Comparison of ENCODE assay signal across 9 cellular contexts in the genomic region with DNA sequence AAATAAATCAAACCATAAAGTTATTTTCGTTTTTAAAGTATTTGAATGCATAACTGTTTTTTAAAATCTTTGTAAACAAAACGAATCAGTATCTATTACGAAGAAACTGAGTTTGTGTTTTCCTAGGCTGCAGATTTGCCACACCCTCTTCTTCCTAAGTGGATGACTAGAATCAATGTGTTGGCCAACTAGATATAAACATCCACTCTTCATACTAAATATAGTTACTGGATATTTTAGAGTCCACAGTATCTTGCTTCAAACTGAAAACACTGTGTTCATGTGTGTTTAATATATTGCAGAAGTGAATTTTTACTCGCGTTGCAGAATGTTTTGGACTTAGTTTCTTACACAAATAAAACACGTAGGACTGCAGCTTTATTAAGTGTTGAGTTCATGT.
DNase-seq lines count a peak whose midpoint lies in the region; ATAC-seq and TF ChIP-seq lines count a peak whose summit lies in the region.
"Had no signal": no experiment of that assay in that cellular context is flagged by ENCODE, and none has a peak within 500 bp of the region (broad histone marks: within the 10 kb centered on the region; RNA-seq: fewer than 3 reads in every experiment).

No MANE protein-coding gene starts in this region.

- DNase-seq in LNCaP clone FGC (ENCODE audit: low read depth) (no peak), NCI-H1694 treated with DMSO at 0.1 percent for 48 hours (lab: John Stamatoyannopoulos, UW) (no peak), testis (no peak), DMS153 (lab: John Stamatoyannopoulos, UW) (no peak)
- no peak for DNase-seq in effector memory CD4-positive, alpha-beta T cell
- DNase-seq in natural killer cell treated with Interleukin-12 subunit alpha and Interleukin-12 subunit beta and Interleukin-15 and Interleukin-18, amount 100 ng/mL, for 72 hours (ENCODE audit: low spot score): no peak

- peaks cover 8 to 18% of the 10 kb centered on the region in 2 donors for H3K4me1 Mint-ChIP-seq in natural killer cell treated with Interleukin-12 subunit alpha and Interleukin-12 subunit beta and Interleukin-15 and Interleukin-18, amount 100 ng/mL, for 72 hours (ENCODE audit: low read depth in 2 of 2)

- no peak for TF ChIP-seq POLR2A in testis (IDR thresholded peaks at IDR 0.05)

- H3K9me3 Mint-ChIP-seq in natural killer cell treated with Interleukin-12 subunit alpha and Interleukin-12 subunit beta and Interleukin-15 and Interleukin-18, amount 100 ng/mL, for 72 hours: no peaks in the 10 kb centered on the region

- no peak overlapping the region for H3K27ac ChIP-seq in BLaER1 treated with 17β-estradiol and CSF1 and Interleukin-3, amounts not matched to agents 10 nM and 100 nM
- H3K27ac ChIP-seq in effector memory CD4-positive, alpha-beta T cell (ENCODE audit: insufficient read depth, low read length, poor library complexity, severe bottlenecking): no peak overlapping the region
- peak overlapping the region in 1 of 2 donors; percentile 100 for H3K27ac ChIP-seq in testis

- H3K27me3 Mint-ChIP-seq in natural killer cell treated with Interleukin-12 subunit alpha and Interleukin-12 subunit beta and Interleukin-15 and Interleukin-18, amount 100 ng/mL, for 72 hours: no peaks in the 10 kb centered on the region

- H3K27ac Mint-ChIP-seq in natural killer cell treated with Interleukin-12 subunit alpha and Interleukin-12 subunit beta and Interleukin-15 and Interleukin-18, amount 100 ng/mL, for 72 hours: peak overlapping the region; percentile 50 to 84

- H3K4me2 ChIP-seq in BLaER1 treated with 17β-estradiol and CSF1 and Interleukin-3, amounts not matched to agents 10 nM and 100 nM: peak overlapping the region in 10 of 11 experiments; percentile 75 to 96 (median 90); a peak in 16 of 22 replicates

- peak overlapping the region in 3 of 11 experiments; percentile 8 to 96 (median 95); a peak in 4 of 22 replicates for H3K9ac ChIP-seq in BLaER1 treated with 17β-estradiol and CSF1 and Interleukin-3, amounts not matched to agents 10 nM and 100 nM

- H3K36me3 Mint-ChIP-seq in natural killer cell treated with Interleukin-12 subunit alpha and Interleukin-12 subunit beta and Interleukin-15 and Interleukin-18, amount 100 ng/mL, for 72 hours: no peaks in the 10 kb centered on the region

- H3K27me3 ChIP-seq in BLaER1 treated with 17β-estradiol and CSF1 and Interleukin-3, amounts not matched to agents 10 nM and 100 nM: no peaks in the 10 kb centered on the region
- H3K27me3 ChIP-seq in effector memory CD4-positive, alpha-beta T cell (replicated peaks; ENCODE audit: control insufficient read depth, insufficient read depth, low read length, poor library complexity, severe bottlenecking): no peaks in the 10 kb centered on the region
- H3K27me3 ChIP-seq in testis: no peaks in the 10 kb centered on the region

- 30 to 45% methylated on average over 6 of the region's 6 CpGs for WGBS in testis, 2 donors

- H4K20me1 ChIP-seq in BLaER1 treated with 17β-estradiol and CSF1 and Interleukin-3, amounts not matched to agents 10 nM and 100 nM: no peaks in the 10 kb centered on the region

- H3K9me3 ChIP-seq in BLaER1 treated with 17β-estradiol and CSF1 and Interleukin-3, amounts not matched to agents 10 nM and 100 nM (replicated peaks in 1 of 11): peaks cover 12 to 28% (median 18%) of the 10 kb centered on the region in 11 experiments; a peak in 21 of 22 replicates
- no peaks in the 10 kb centered on the region for H3K9me3 ChIP-seq in effector memory CD4-positive, alpha-beta T cell (ENCODE audit: control insufficient read depth, low read length)
- no peaks in the 10 kb centered on the region for H3K9me3 ChIP-seq in testis
- H3K9me3 ChIP-seq: neutrophil had no signal

- no peak for TF ChIP-seq CTCF in LNCaP clone FGC (IDR thresholded peaks at IDR 0.05; ENCODE audit: control insufficient read depth, extremely low read depth, insufficient read depth)
- TF ChIP-seq CTCF in testis (IDR thresholded peaks at IDR 0.05): no peak

- H3K36me3 ChIP-seq in BLaER1 treated with 17β-estradiol and CSF1 and Interleukin-3, amounts not matched to agents 10 nM and 100 nM: peaks cover 0 to 12% (median 0%) of the 10 kb centered on the region in 11 experiments; a peak in 2 of 22 replicates
- no peaks in the 10 kb centered on the region for H3K36me3 ChIP-seq in effector memory CD4-positive, alpha-beta T cell (ENCODE audit: control insufficient read depth, insufficient read depth, low read length)
- no peaks in the 10 kb centered on the region for H3K36me3 ChIP-seq in testis (ENCODE audit: low read depth, missing control alignments)
- H3K36me3 ChIP-seq: neutrophil had no signal

- H3K4me1 ChIP-seq in BLaER1 treated with 17β-estradiol and CSF1 and Interleukin-3, amounts not matched to agents 10 nM and 100 nM: peaks cover 7 to 12% (median 11%) of the 10 kb centered on the region in 10 experiments; a peak in 17 of 20 replicates
- H3K4me1 ChIP-seq in effector memory CD4-positive, alpha-beta T cell (ENCODE audit: control insufficient read depth, insufficient read depth, low read length, poor library complexity, severe bottlenecking): no peaks in the 10 kb centered on the region
- H3K4me1 ChIP-seq in testis: no peaks in the 10 kb centered on the region

- H3K4me3 ChIP-seq in BLaER1 treated with 17β-estradiol and CSF1 and Interleukin-3, amounts not matched to agents 10 nM and 100 nM: peak overlapping the region in 6 of 10 experiments; percentile 70 to 92 (median 90); a peak in 8 of 20 replicates
- H3K4me3 ChIP-seq in LNCaP clone FGC (ENCODE audit: low read depth, low read length) (peak overlapping the region; percentile 76), testis (peak overlapping the region in 1 of 2 donors; percentile 96)
- H3K4me3 ChIP-seq in effector memory CD4-positive, alpha-beta T cell (ENCODE audit: insufficient read depth, low read depth, low read length, poor library complexity, severe bottlenecking): peak overlapping the region; percentile 87

- no peak for ATAC-seq in natural killer cell treated with Interleukin-12 subunit alpha and Interleukin-12 subunit beta and Interleukin-15 and Interleukin-18, amount 100 ng/mL, for 72 hours
- ATAC-seq in HG03439 (IDR thresholded peaks at IDR 0.05; ENCODE audit: unreplicated experiment): no peak

- intact Hi-C loops in testis (cut with DNase I; ENCODE audit: low total_unique reads): loop anchor here (5.0 kb wide), 1 partner anchor 354 kb away; a partner anchor contains a TSS

- H3K4me3 Mint-ChIP-seq in natural killer cell treated with Interleukin-12 subunit alpha and Interleukin-12 subunit beta and Interleukin-15 and Interleukin-18, amount 100 ng/mL, for 72 hours: peak overlapping the region; percentile 82
